Comparison of ENCODE assay signal across 8 cellular contexts in the genomic region with DNA sequence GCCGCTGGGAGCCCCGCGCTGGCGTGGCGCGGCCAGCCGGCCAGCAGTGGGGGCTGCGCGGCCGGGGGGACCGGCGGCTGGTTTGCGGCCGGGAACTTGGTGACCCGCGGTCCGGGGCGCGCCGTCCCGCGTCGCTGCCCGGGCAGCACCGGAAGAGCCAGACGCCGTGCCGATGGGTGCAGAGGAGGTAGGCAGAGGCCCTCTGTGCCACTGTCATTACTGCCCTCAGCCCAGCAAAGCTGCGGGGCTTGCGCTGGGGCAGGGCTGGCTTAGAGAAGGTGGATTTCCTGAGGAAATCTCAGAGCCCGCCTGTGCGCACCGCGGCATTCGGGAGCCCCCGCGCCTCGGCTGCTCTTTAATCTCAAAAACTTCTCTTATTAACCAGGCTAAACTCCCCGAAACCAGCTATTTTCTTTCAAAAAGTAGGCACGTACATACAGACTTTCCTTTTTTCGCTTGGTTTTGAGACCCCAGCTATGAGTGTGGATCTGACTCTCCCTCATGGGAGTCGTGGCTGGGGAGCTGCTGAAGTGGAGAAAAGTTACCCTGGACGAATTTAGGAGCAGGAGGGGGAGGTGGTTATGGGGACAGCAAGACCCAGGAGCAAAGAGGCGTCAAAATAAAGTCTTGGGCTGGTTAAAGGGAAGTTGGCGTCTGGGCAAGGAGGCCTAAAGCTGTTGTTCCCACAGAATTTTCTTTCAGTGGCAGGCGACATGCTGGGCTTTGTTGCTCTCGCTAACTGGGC. TPM values are rescaled to one million over a fixed set of nuclear protein-coding genes. Genes with fewer than 3 reads are reported as not detected.
DNase-seq lines count a peak whose midpoint lies in the region; ATAC-seq and TF ChIP-seq lines count a peak whose summit lies in the region.

No MANE protein-coding gene starts in this region.

- H3K4me3 Mint-ChIP-seq in MCF 10A (ENCODE audit: unreplicated experiment) (peak overlapping the region; percentile 91), immature natural killer cell (peak overlapping the region; percentile 89 to 97 (median 92))

- H3K27ac Mint-ChIP-seq in MCF 10A (ENCODE audit: low read depth, unreplicated experiment) (peak overlapping the region; percentile 93), immature natural killer cell (peak overlapping the region; percentile 96 to 100 (median 98))

- peak overlapping the region; percentile 82 for H3K4me3 ChIP-seq in AG04450 (ENCODE audit: low read depth, low read length)
- peak overlapping the region; percentile 66 for H3K4me3 ChIP-seq in SU-DHL-6 (ENCODE audit: insufficient read depth, low read length, poor library complexity, severe bottlenecking)
- peak overlapping the region; percentile 96 for H3K4me3 ChIP-seq in smooth muscle cell

- TF ChIP-seq CTCF in AG04450 (IDR thresholded peaks at IDR 0.05; ENCODE audit: low read depth, low read length) (no peak), SU-DHL-6 (IDR thresholded peaks at IDR 0.05; ENCODE audit: insufficient read depth, low read length, poor library complexity, severe bottlenecking) (no peak), MCF 10A (IDR thresholded peaks at IDR 0.05; ENCODE audit: unreplicated experiment) (no peak), smooth muscle cell (IDR thresholded peaks at IDR 0.05; ENCODE audit: borderline replicate concordance, insufficient read depth, poor library complexity, severe bottlenecking) (no peak)

- TSS peak; percentile 91 for BruUV-seq in MCF 10A (replicated peaks; lab: Mats Ljungman, UMichigan)

- DNase-seq in AG04450 (ENCODE audit: low read depth, low spot score) (no peak), HK-2 (ENCODE audit: unreplicated experiment) (peak; percentile 42), MCF 10A (ENCODE audit: unreplicated experiment) (peak; percentile 27), immature natural killer cell (peak; percentile 49 to 62 (median 58)), smooth muscle cell (lab: John Stamatoyannopoulos, UW; ENCODE audit: unreplicated experiment) (no peak)

- H4K20me1 ChIP-seq in SU-DHL-6 (ENCODE audit: low read depth, low read length) (peaks cover 4% of the 10 kb centered on the region; the same call in 1 of the 2 replicates), smooth muscle cell (ENCODE audit: low read depth) (peaks cover 52% of the 10 kb centered on the region)

- POLR2A ChIA-PET in AG04450 (lab: Yijun Ruan, JAX) = interaction anchor here (0.5 to 2.1 kb wide), 4 partner anchors 13 to 155 kb away, joined by 3 to 6 read pairs (median 4); a partner anchor contains a TSS
- POLR2A ChIA-PET in MCF 10A (lab: Yijun Ruan, JAX) = interaction anchor here (0.6 to 4.4 kb wide), 22 partner anchors 11 to 728 kb away, joined by 3 to 63 read pairs (median 8); a partner anchor contains a TSS

- H3K9ac ChIP-seq in SU-DHL-6 (ENCODE audit: low read length) (peak overlapping the region; percentile 79), smooth muscle cell (ENCODE audit: low read depth) (peak overlapping the region; percentile 95)

- no peaks in the 10 kb centered on the region for H3K9me3 Mint-ChIP-seq in MCF 10A (ENCODE audit: unreplicated experiment)
- no peaks in the 10 kb centered on the region for H3K9me3 Mint-ChIP-seq in immature natural killer cell

- no peaks in the 10 kb centered on the region for H3K27me3 ChIP-seq in AG04450 (ENCODE audit: control insufficient read depth, insufficient read depth, low read length)
- H3K27me3 ChIP-seq in SU-DHL-6 (ENCODE audit: low read length) = no peaks in the 10 kb centered on the region
- H3K27me3 ChIP-seq in smooth muscle cell (ENCODE audit: low read depth) = no peaks in the 10 kb centered on the region

- peaks cover 38% of the 10 kb centered on the region for H3F3A ChIP-seq in SU-DHL-6 (ENCODE audit: insufficient read depth)
- peaks cover 19% of the 10 kb centered on the region for H3F3A ChIP-seq in smooth muscle cell (ENCODE audit: low read depth)

- H3K9me3 ChIP-seq in AG04450 (ENCODE audit: control insufficient read depth, insufficient read depth, low read length) (no peaks in the 10 kb centered on the region; the same call in 1 of the 2 replicates), SU-DHL-6 (ENCODE audit: insufficient read depth, low read length) (no peaks in the 10 kb centered on the region), smooth muscle cell (replicated peaks; ENCODE audit: low read depth) (no peaks in the 10 kb centered on the region)

- H3K9me2 ChIP-seq in SU-DHL-6 (replicated peaks; ENCODE audit: insufficient read depth, low read length) = no peaks in the 10 kb centered on the region

- H3K79me2 ChIP-seq in SU-DHL-6 (ENCODE audit: insufficient read depth, low read length) (peaks cover 34% of the 10 kb centered on the region), smooth muscle cell (ENCODE audit: low read depth) (peaks cover 51% of the 10 kb centered on the region)

- H3K4me2 ChIP-seq in SU-DHL-6 (ENCODE audit: low read depth, low read length, poor library complexity, severe bottlenecking) (peak overlapping the region; percentile 91), smooth muscle cell (peak overlapping the region; percentile 100)

- ATAC-seq in GM19372 (IDR thresholded peaks at IDR 0.05; ENCODE audit: low read depth, unreplicated experiment) = peak; percentile 6
- ATAC-seq in GM18873 (IDR thresholded peaks at IDR 0.05; ENCODE audit: low FRiP score, unreplicated experiment) = no peak

- H3K4me1 Mint-ChIP-seq in MCF 10A (ENCODE audit: insufficient read depth, unreplicated experiment) (peaks cover 57% of the 10 kb centered on the region), immature natural killer cell (peaks cover 64 to 67% of the 10 kb centered on the region in 2 donors)

- peaks cover 54% of the 10 kb centered on the region for H3K4me1 ChIP-seq in smooth muscle cell (ENCODE audit: low read depth)

- no peaks in the 10 kb centered on the region for H3K27me3 Mint-ChIP-seq in MCF 10A (ENCODE audit: insufficient read depth, unreplicated experiment)
- H3K27me3 Mint-ChIP-seq in immature natural killer cell (ENCODE audit: low read depth in 3 of 3) = peaks cover 0 to 17% (median 2%) of the 10 kb centered on the region in 3 donors

- intact Hi-C loops in MCF 10A (cut with micrococcal nuclease) = no loop called here

- H3K36me3 Mint-ChIP-seq in MCF 10A (ENCODE audit: insufficient read depth, unreplicated experiment) (peaks cover 6% of the 10 kb centered on the region), immature natural killer cell (no peaks in the 10 kb centered on the region)

- H3K36me3 ChIP-seq in SU-DHL-6 (ENCODE audit: low read length) (peaks cover 4% of the 10 kb centered on the region; the same call in 1 of the 2 replicates), smooth muscle cell (ENCODE audit: low read depth) (no peaks in the 10 kb centered on the region)

- WGBS in smooth muscle cell (ENCODE audit: low lambda C conversion rate) = 2% methylated on average over 45 of the region's 47 CpGs

- CTCF ChIA-PET in AG04450 (lab: Charles Lee) (interaction anchor here (0.9 to 1.0 kb wide), 2 partner anchors 47 to 117 kb away, joined by 3 to 4 read pairs; no protein-coding TSS in a partner anchor), MCF 10A (lab: Yijun Ruan, JAX) (interaction anchor here (0.6 to 1.5 kb wide), 14 partner anchors 14 to 376 kb away, joined by 3 to 10 read pairs (median 4); a partner anchor contains a TSS)

- H2AFZ ChIP-seq in SU-DHL-6 (ENCODE audit: low read depth, low read length, severe bottlenecking) (no peak overlapping the region), smooth muscle cell (ENCODE audit: low read depth) (peak overlapping the region; percentile 62)

- H3K27ac ChIP-seq in AG04450 (ENCODE audit: low read depth, low read length) (peak overlapping the region; percentile 61), SU-DHL-6 (ENCODE audit: low read depth, low read length) (peak overlapping the region; percentile 95), smooth muscle cell (ENCODE audit: low read depth) (peak overlapping the region; percentile 91)

RNA-seq across cellular contexts. Expression of a gene that starts 0.8 kb away (rescaled TPM):
- polyA plus RNA-seq in AG04450 (2011; rRNA removed) (14.4 and 16.3 TPM in 2 replicates), immature natural killer cell (10 to 100 TPM; 13.0 to 24.1 (median 15.5) TPM), smooth muscle cell (14.4 and 15.8 TPM in 2 replicates)
- 20.5 and 26.1 TPM in 2 replicates for polyA minus RNA-seq in AG04450 (2011; rRNA and poly(A)+ RNA removed)
- total RNA-seq in MCF 10A (2022) (27.7 and 32.1 TPM in 2 replicates), smooth muscle cell (20.3 and 25.9 TPM in 2 replicates)

RNA-seq across cellular contexts. Expression of a gene that starts 37.5 kb away (rescaled TPM):
- polyA plus RNA-seq in AG04450 (2011; rRNA removed) = not detected in 2 replicates
- polyA minus RNA-seq in AG04450 (2011; rRNA and poly(A)+ RNA removed) = 0.05 TPM in 1 of 2 replicates, not detected in the other
- total RNA-seq in MCF 10A (2022) = not detected in 2 replicates
- polyA plus RNA-seq in immature natural killer cell = not detected
- not detected in 2 replicates for total RNA-seq in smooth muscle cell
- not detected in 2 replicates for polyA plus RNA-seq in smooth muscle cell

Comparison
In these comparisons a context has a peak if more than half of its experiments do, and no peak if none do; other contexts are left out.
1. DNase-seq: peak in HK-2 (single experiment), MCF 10A (single experiment) and immature natural killer cell (3 of 3); none in AG04450 (single experiment) and smooth muscle cell (single experiment).
2. Peak in every context shown above with its lines, with median percentiles within 50 percentile points of each other: H3K27ac ChIP-seq and H3K4me3 ChIP-seq.